ENCODE assay signal across 8 cellular contexts in genomic region chr11:67056640-67057409, GRCh38. TPM values are rescaled to one million over a fixed set of nuclear protein-coding genes. Genes with fewer than 3 reads are reported as not detected.
DNase-seq lines count a peak whose midpoint lies in the region; ATAC-seq and TF ChIP-seq lines count a peak whose summit lies in the region.

RHOD (plus strand) TSS chr11:67056847; CDS start chr11:67056903, 56 bp downstream.

- DNase-seq in GM10248 (ENCODE audit: extremely low spot score) (peak; percentile 67), mucosa of gallbladder (ENCODE audit: low spot score) (no peak), uterus (peak; percentile 29 to 50), DMS 273 (lab: John Stamatoyannopoulos, UW; ENCODE audit: unreplicated experiment) (no peak), GOT3 (lab: John Stamatoyannopoulos, UW) (no peak)

- no peak for TF ChIP-seq CTCF in GM10248 (IDR thresholded peaks at IDR 0.05; ENCODE audit: control extremely low read depth, extremely low read depth, low read depth, missing control alignments)
- TF ChIP-seq CTCF in uterus (IDR thresholded peaks at IDR 0.05), result no peak

- ATAC-seq in activated CD4-positive, CD25-positive, alpha-beta regulatory T cell treated with anti-CD3 and anti-CD28 coated beads, Interleukin-2, amount 50 U/mL, for 24 hours, result peak; percentile 47 to 70
- ATAC-seq in GM21390 (IDR thresholded peaks at IDR 0.05; ENCODE audit: unreplicated experiment), result no peak

- peak in 1 of 2 donors; percentile 40 for TF ChIP-seq POLR2A in uterus (IDR thresholded peaks at IDR 0.05)

- H3K27me3 ChIP-seq in endocrine pancreas (ENCODE audit: control insufficient read depth, insufficient read depth, low read length), result no peaks in the 10 kb centered on the region
- no peaks in the 10 kb centered on the region for H3K27me3 ChIP-seq in uterus

- CTCF ChIA-PET in GM10248 (lab: Yijun Ruan, JAX), result interaction anchor here (1.2 to 1.6 kb wide), 3 partner anchors 24 to 75 kb away, joined by 3 to 4 read pairs (median 3); no protein-coding TSS in a partner anchor

- peak within 1 kb of the TSS; percentile 65 to 77 for H3K27ac ChIP-seq in uterus

- H3K9ac ChIP-seq in endocrine pancreas (ENCODE audit: control insufficient read depth, insufficient read depth, low read length), result peak within 1 kb of the TSS; percentile 5

- H3K36me3 ChIP-seq in endocrine pancreas (ENCODE audit: control insufficient read depth, insufficient read depth, low read length), result no peaks in the 10 kb centered on the region
- H3K36me3 ChIP-seq in uterus, result no peaks in the 10 kb centered on the region

- no peak within 1 kb of the TSS for H3K4me3 ChIP-seq in endocrine pancreas (ENCODE audit: control insufficient read depth, insufficient read depth, low read length)
- peak within 1 kb of the TSS; percentile 29 to 70 for H3K4me3 ChIP-seq in uterus

- POLR2A ChIA-PET in GM10248 (lab: Yijun Ruan, JAX), result interaction anchor here (0.5 kb wide), 1 partner anchor 94 kb away, joined by 3 read pairs; no protein-coding TSS in a partner anchor

- intact Hi-C loops in uterus (cut with DNase I; ENCODE audit: low total_unique reads), result no loop called here

- H3K4me1 ChIP-seq in endocrine pancreas (ENCODE audit: control insufficient read depth, insufficient read depth, low read length), result no peaks in the 10 kb centered on the region
- H3K4me1 ChIP-seq in uterus, result no peaks in the 10 kb centered on the region

- no peaks in the 10 kb centered on the region for H3K9me3 ChIP-seq in endocrine pancreas (ENCODE audit: control insufficient read depth, low read length)
- H3K9me3 ChIP-seq in uterus, result no peaks in the 10 kb centered on the region

RNA-seq across cellular contexts. Expression of gene RHOD, which starts in this region (rescaled TPM):
- total RNA-seq in mucosa of gallbladder, result 23.3 TPM
- total RNA-seq in uterus, result 10 to 100 TPM in 2 of 4 donors, 1 to 10 TPM in 2; 9.4 to 23.6 (median 10.4) TPM

Comparison
In these comparisons a context has a peak if more than half of its experiments do, and no peak if none do; other contexts are left out.
1. DNase-seq: peak in GM10248 (single experiment) and uterus (2 of 2); none in mucosa of gallbladder (single experiment), DMS 273 (single experiment) and GOT3 (single experiment).